Comparison of ENCODE assay signal across 21 cellular contexts in the genomic region with DNA sequence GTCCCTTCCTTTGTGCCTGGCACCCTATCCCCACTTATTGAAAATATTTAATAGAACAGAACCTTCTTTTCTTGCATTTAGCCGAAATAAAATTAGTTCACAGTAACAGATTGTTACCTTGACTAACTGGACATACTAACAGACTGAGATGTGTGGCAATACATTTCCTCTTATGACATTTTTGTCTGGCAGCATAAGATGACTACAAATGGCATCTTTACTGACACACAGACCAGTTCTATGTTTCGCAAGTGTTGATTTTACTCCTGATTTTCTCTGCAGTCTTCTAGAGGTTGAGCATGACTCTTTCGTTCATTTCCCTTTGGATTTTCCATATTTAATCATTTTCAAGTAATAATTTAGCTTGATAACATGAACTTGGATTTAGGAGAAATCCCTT.
"Had no signal": no experiment of that assay in that cellular context is flagged by ENCODE, and none has a peak within 500 bp of the region (broad histone marks: within the 10 kb centered on the region; RNA-seq: fewer than 3 reads in every experiment).

No MANE protein-coding gene starts in this region.

- H3K4me3 ChIP-seq: coronary artery, dorsolateral prefrontal cortex, esophagus squamous epithelium, gastrocnemius medialis, heart right ventricle, left lung, lower lobe of right lung had no signal

- H3K9me3 ChIP-seq: esophagus squamous epithelium, gastrocnemius medialis, left lung, lower lobe of right lung had no signal

- H3K27ac ChIP-seq: coronary artery, dorsolateral prefrontal cortex, epithelial cell of prostate, esophagus squamous epithelium, gastrocnemius medialis, heart right ventricle, left lung, lower lobe of right lung had no signal

- DNase-seq: dermis blood vessel endothelial cell; dorsolateral prefrontal cortex; effector CD4-positive, alpha-beta T cell; effector memory CD4-positive, alpha-beta T cell; erythroblast; esophagus squamous epithelium; foreskin fibroblast; foreskin melanocyte; gastrocnemius medialis; glutamatergic neuron; head of caudate nucleus; heart right ventricle; hippocampal formation; left cardiac atrium; left lung; left ventricle myocardium superior; lower lobe of right lung; mesendoderm; midbrain had no signal

- H3K27me3 ChIP-seq: esophagus squamous epithelium, gastrocnemius medialis, heart right ventricle, left lung had no signal

- H3K4me1 ChIP-seq: esophagus squamous epithelium, gastrocnemius medialis, heart right ventricle, left lung, lower lobe of right lung had no signal

- H3K36me3 ChIP-seq: esophagus squamous epithelium, gastrocnemius medialis, heart right ventricle, left lung, lower lobe of right lung had no signal
